ENCODE assay signal across 17 cellular contexts in genomic region chr6:107767637-107768036, GRCh38. TPM values are rescaled to one million over a fixed set of nuclear protein-coding genes. Genes with fewer than 3 reads are reported as not detected.
DNase-seq lines count a peak whose midpoint lies in the region; ATAC-seq, FAIRE-seq and TF ChIP-seq lines count a peak whose summit lies in the region.
"Had no signal": no experiment of that assay in that cellular context is flagged by ENCODE, and none has a peak within 500 bp of the region (broad histone marks: within the 10 kb centered on the region; RNA-seq: fewer than 3 reads in every experiment).

No MANE protein-coding gene starts in this region.

- POLR2A ChIA-PET in PC-3 (lab: Charles Lee; ENCODE audit: unreplicated experiment): no interaction called here
- POLR2A ChIA-PET in H1 (lab: Charles Lee; ENCODE audit: partially characterized antibody): no interaction called here

- H2BK15ac ChIP-seq in H1 (ENCODE audit: low read length): peak overlapping the region; percentile 40; the same call in 1 of the 2 replicates

- no peaks in the 10 kb centered on the region for H3K9me3 ChIP-seq in PC-3 (ENCODE audit: low read length)
- no peaks in the 10 kb centered on the region for H3K9me3 ChIP-seq in H1 (ENCODE audit: insufficient read depth in 2 of 2, low read depth in 1 of 2, low read length in 1 of 2)
- H3K9me3 ChIP-seq in testis: no peaks in the 10 kb centered on the region

- H4K5ac ChIP-seq in H1 (ENCODE audit: insufficient read length, low read depth, low read length): no peak overlapping the region

- H3K36me3 ChIP-seq in PC-3 (ENCODE audit: low read depth, low read length) (no peaks in the 10 kb centered on the region), H1 (ENCODE audit: control insufficient read depth in 2 of 4, insufficient read depth in 4 of 4, low read length in 3 of 4) (no peaks in the 10 kb centered on the region), testis (ENCODE audit: low read depth, missing control alignments) (no peaks in the 10 kb centered on the region)

- no peak overlapping the region; the same call in 1 of the 2 replicates for H4K8ac ChIP-seq in H1 (ENCODE audit: extremely low read depth, insufficient read depth, low read length)

- no peak for TF ChIP-seq RAD21 in H1 (IDR thresholded peaks at IDR 0.05 in 1 of 2, conservative IDR thresholded peaks at IDR 0.05 in 1 of 2; ENCODE audit: low read depth in 2 of 2, low read length in 2 of 2)

- no peak overlapping the region for H3K14ac ChIP-seq in H1 (ENCODE audit: insufficient read length)

- H4K91ac ChIP-seq in H1 (replicated peaks; ENCODE audit: insufficient read length, low read length): peak overlapping the region; percentile 92

- no peak overlapping the region for H3K56ac ChIP-seq in H1 (replicated peaks; ENCODE audit: insufficient read length, low read depth, low read length)

- H2BK12ac ChIP-seq in H1 (ENCODE audit: low read depth, low read length): peak overlapping the region; percentile 43; the same call in 1 of the 2 replicates

- H3K23me2 ChIP-seq in H1 (ENCODE audit: low read depth, low read length): no peaks in the 10 kb centered on the region

- intact Hi-C loops in PC-3 (cut with micrococcal nuclease) (no loop called here), testis (cut with DNase I; ENCODE audit: low total_unique reads) (no loop called here)

- no peak overlapping the region for H3K4me3 ChIP-seq in PC-3 (ENCODE audit: low read length)
- H3K4me3 ChIP-seq in H1 (ENCODE audit: extremely low read depth in 1 of 4, insufficient read depth in 2 of 4, low read depth in 3 of 4, low read length in 4 of 4): no peak overlapping the region
- no peak overlapping the region for H3K4me3 ChIP-seq in testis

- H3K79me2 ChIP-seq in PC-3 (ENCODE audit: low read length): no peaks in the 10 kb centered on the region
- H3K79me2 ChIP-seq in H1 (ENCODE audit: control insufficient read depth in 1 of 2, insufficient read depth in 2 of 2, low read length in 2 of 2): no peaks in the 10 kb centered on the region

- BruUV-seq in PC-3 (replicated peaks; lab: Mats Ljungman, UMichigan): no TSS peak

- H3K23ac ChIP-seq in H1 (ENCODE audit: insufficient read length): no peak overlapping the region

- H2AFZ ChIP-seq in PC-3 (ENCODE audit: low read length) (0 out of 2 replicates have a peak overlapping the region, but pooled peaks have one; percentile 6), H1 (ENCODE audit: low read length) (peak overlapping the region; percentile 91)

- no peak overlapping the region for H2BK120ac ChIP-seq in H1 (replicated peaks; ENCODE audit: low read depth, low read length)

- H3K79me1 ChIP-seq in H1 (ENCODE audit: low read depth, low read length): no peaks in the 10 kb centered on the region

- H3K9ac ChIP-seq in PC-3 (ENCODE audit: low read length): no peak overlapping the region
- H3K9ac ChIP-seq in H1 (replicated peaks in 1 of 4; ENCODE audit: extremely low read depth in 1 of 4, low read depth in 3 of 4, low read length in 3 of 4): no peak overlapping the region

- no peak overlapping the region for H3K27ac ChIP-seq in PC-3 (ENCODE audit: low read length)
- H3K27ac ChIP-seq in H1 (ENCODE audit: low read depth, low read length): no peak overlapping the region
- no peak overlapping the region for H3K27ac ChIP-seq in testis

- peak overlapping the region; percentile 19 for H3K4ac ChIP-seq in H1 (replicated peaks; ENCODE audit: insufficient read length, low read depth, low read length)

- no peak for FAIRE-seq in H1 (lab: Jason Lieb, UNC)

- H4K20me1 ChIP-seq in PC-3 (ENCODE audit: low read length) (no peaks in the 10 kb centered on the region), H1 (replicated peaks in 1 of 2; ENCODE audit: control insufficient read depth in 1 of 2, insufficient read depth in 2 of 2, low read length in 2 of 2) (no peaks in the 10 kb centered on the region)

- peak overlapping the region; percentile 60 for H3K18ac ChIP-seq in H1 (ENCODE audit: extremely low read depth, low read length)

- H3K27me3 ChIP-seq in PC-3 (ENCODE audit: low read length) (peaks cover 21% of the 10 kb centered on the region; the same call in 1 of the 2 replicates), H1 (replicated peaks in 1 of 4; ENCODE audit: control insufficient read depth in 3 of 4, extremely low read depth in 1 of 4, insufficient read depth in 3 of 4, low read length in 3 of 4) (no peaks in the 10 kb centered on the region), testis (no peaks in the 10 kb centered on the region)

- WGBS in H1 (ENCODE audit: extremely low coverage in 1 of 2, insufficient coverage in 1 of 2, insufficient read length in 1 of 2, insufficient replicate concordance in 2 of 2, low coverage in 1 of 2, low lambda C conversion rate in 2 of 2, missing lambda C conversion rate in 1 of 2), 2 experiments: 84% methylated on average over 9 of the region's 9 CpGs; no CpG with 5 or more reads in 1 of the 2 experiments
- WGBS in testis, 2 donors: 85 to 86% methylated on average over 9 of the region's 9 CpGs

- H2BK5ac ChIP-seq in H1 (ENCODE audit: low read depth, low read length): 0 out of 2 replicates have a peak overlapping the region, but pooled peaks have one; percentile 49

- H3K9me2 ChIP-seq in PC-3 (replicated peaks; ENCODE audit: low read length): no peaks in the 10 kb centered on the region

- H2AK5ac ChIP-seq in H1 (ENCODE audit: low read depth, low read length): no peak overlapping the region

- TF ChIP-seq EP300 in H1 (IDR thresholded peaks at IDR 0.05; ENCODE audit: borderline replicate concordance in 1 of 2, low read depth in 2 of 2, low read length in 2 of 2): no peak

- ATAC-seq in PC-3: no peak

- CTCF ChIA-PET in PC-3 (lab: Charles Lee) (interaction anchor here (0.7 kb wide), 1 partner anchor 64 kb away, joined by 5 read pairs; no protein-coding TSS in a partner anchor), H1 (lab: Charles Lee; ENCODE audit: partially characterized antibody) (interaction anchor here (0.6 to 3.7 kb wide), 12 partner anchors 18 to 99 kb away, joined by 3 to 19 read pairs (median 4); no protein-coding TSS in a partner anchor)

- DNase-seq in ELF-1 (ENCODE audit: low read depth, low spot score) (peak; percentile 39), PC-3 (no peak), H1 (ENCODE audit: low read depth in 1 of 2, low spot score in 2 of 2) (peak in 1 of 2 experiments; percentile 5), kidney tubule cell (ENCODE audit: low spot score) (peak; percentile 53), NCI-H2227 (lab: John Stamatoyannopoulos, UW; ENCODE audit: unreplicated experiment) (no peak), testis (no peak), NCI-H226 (no peak), NCI-H1417 treated with DMSO at 0.1 percent for 48 hours (lab: John Stamatoyannopoulos, UW) (no peak)
- DNase-seq: 8988T; ACHN; C1 segment of cervical spinal cord; Calu3; CD4-positive, alpha-beta T cell; DMS79; EL; GF-D8; H7 had no signal

- H3F3A ChIP-seq in PC-3 (ENCODE audit: low read length, unreplicated experiment): no peaks in the 10 kb centered on the region

- TF ChIP-seq CTCF in PC-3 (conservative IDR thresholded peaks at IDR 0.05; ENCODE audit: low read depth, low read length) (no peak), H1 (IDR thresholded peaks at IDR 0.05; ENCODE audit: control extremely low read depth in 1 of 3, insufficient read depth in 1 of 3, low read depth in 1 of 3, low read length in 3 of 3) (no peak), testis (IDR thresholded peaks at IDR 0.05) (no peak)

- H3K4me1 ChIP-seq in PC-3 (ENCODE audit: insufficient read depth, low read length): no peaks in the 10 kb centered on the region
- peaks cover 0 to 11% (median 2%) of the 10 kb centered on the region in 4 experiments; a peak in 4 of 7 replicates for H3K4me1 ChIP-seq in H1 (replicated peaks in 1 of 4; ENCODE audit: control insufficient read depth in 3 of 4, insufficient read depth in 4 of 4, low read length in 3 of 4)
- no peaks in the 10 kb centered on the region for H3K4me1 ChIP-seq in testis

- peak overlapping the region; percentile 78; the same call in 1 of the 2 replicates for H2BK20ac ChIP-seq in H1 (ENCODE audit: low read length)

- H3K4me2 ChIP-seq in PC-3 (ENCODE audit: low read length): no peak overlapping the region
- H3K4me2 ChIP-seq in H1 (ENCODE audit: insufficient read depth in 1 of 2, low read depth in 2 of 2, low read length in 2 of 2): 0 out of 4 replicates have a peak overlapping the region, but pooled peaks of 1 of the 2 experiments have one; percentile 23

- no peak for TF ChIP-seq POLR2A in H1 (IDR thresholded peaks at IDR 0.05; ENCODE audit: control extremely low read depth in 1 of 2, low read depth in 2 of 2, low read length in 2 of 2)
- TF ChIP-seq POLR2A in testis (IDR thresholded peaks at IDR 0.05): no peak

TF ChIP-seq in H1, 55 proteins besides CTCF, POLR2A, EP300 and RAD21 (continues in another document):
- TF ChIP-seq TCF12 (IDR thresholded peaks at IDR 0.05; ENCODE audit: low read depth, low read length) (no peak), JUN (IDR thresholded peaks at IDR 0.05; ENCODE audit: low read depth, low read length) (no peak), RXRA (IDR thresholded peaks at IDR 0.05; ENCODE audit: insufficient read depth, low read depth, low read length) (no peak), TBP (IDR thresholded peaks at IDR 0.05; ENCODE audit: low read depth, low read length) (no peak), RBBP5 (IDR thresholded peaks at IDR 0.05; ENCODE audit: borderline replicate concordance, low read depth, low read length) (no peak), SIRT6 (IDR thresholded peaks at IDR 0.05; ENCODE audit: low read length) (no peak), TAF7 (optimal IDR thresholded peaks at IDR 0.05; ENCODE audit: borderline replicate concordance, low read depth, low read length) (no peak), SP1 (IDR thresholded peaks at IDR 0.05; ENCODE audit: low read depth, low read length) (no peak), SRF (IDR thresholded peaks at IDR 0.05; ENCODE audit: low read depth, low read length) (no peak), CHD2 (IDR thresholded peaks at IDR 0.05; ENCODE audit: low read length) (no peak), GTF2F1 (IDR thresholded peaks at IDR 0.05; ENCODE audit: borderline replicate concordance, low read depth, low read length) (no peak), CHD1 (IDR thresholded peaks at IDR 0.05; ENCODE audit: low read depth, low read length) (no peak)

RNA-seq across cellular contexts. Expression of gene SCML4, which starts 56.5 kb away (rescaled TPM):
- total RNA-seq in PC-3 (2014; rRNA removed) (not detected in 2 replicates), testis (1 to 10 TPM; 1.3 to 1.4 TPM)
- total RNA-seq in H1 (2021; fragmentation: NEBNext Ultra II Directional; extraction: Animal tissue kit (Norgen Biotek cat#: 25700)): not detected in 2 replicates
- polyA plus RNA-seq in H1 (2011; rRNA removed) (not detected in 2 replicates), testis (ENCODE audit: insufficient read depth, low read depth, low replicate concordance) (7.8 TPM)
- polyA plus RNA-seq in H1 (2011; cell fraction: cytosol; rRNA removed): not detected
- polyA plus RNA-seq in H1 (2011; cell fraction: nucleus; rRNA removed): not detected
- polyA plus RNA-seq in H1 (2012, experiment 1 of 2): not detected in 4 replicates
- not detected for polyA plus RNA-seq in H1 (2012, experiment 2 of 2)
- not detected for polyA plus RNA-seq in H1 (2013, experiment 1 of 2)
- polyA plus RNA-seq in H1 (2013, experiment 2 of 2): not detected
- polyA minus RNA-seq in H1 (2011; rRNA and poly(A)+ RNA removed): not detected in 2 replicates
- not detected for polyA minus RNA-seq in H1 (2011; cell fraction: cytosol; rRNA and poly(A)+ RNA removed)
- polyA minus RNA-seq in H1 (2011; cell fraction: nucleus; rRNA and poly(A)+ RNA removed): not detected
- total RNA-seq: Calu3, H7 had no signal

Comparison
In these comparisons a context has a peak if more than half of its experiments do, and no peak if none do; other contexts are left out.
1. DNase-seq: peak in ELF-1 (single experiment) and kidney tubule cell (single experiment); none in PC-3 (single experiment), NCI-H2227 (single experiment), testis (single experiment), NCI-H226 (single experiment) and NCI-H1417 treated with DMSO at 0.1 percent for 48 hours (single experiment).